Comparison of ENCODE assay signal across 8 cellular contexts in genomic region chr4:158941321-158941720, GRCh38.
"Had no signal": no experiment of that assay in that cellular context is flagged by ENCODE, and none has a peak within 500 bp of the region (broad histone marks: within the 10 kb centered on the region; RNA-seq: fewer than 3 reads in every experiment).

No MANE protein-coding gene starts in this region.

- H3K36me3 Mint-ChIP-seq: IgD-negative memory B cell had no signal

- H3K9me3 Mint-ChIP-seq: H9, IgD-negative memory B cell had no signal

- H3K27ac ChIP-seq: HL-60, KMS-11 had no signal

- ATAC-seq: HepG2 had no signal

- H3K9ac ChIP-seq: KMS-11 had no signal

- H3K4me1 Mint-ChIP-seq: IgD-negative memory B cell had no signal

- DNase-seq: GOT3, H9, HCEC 1CT, KBM-7 had no signal

- H3K4me2 ChIP-seq: KMS-11 had no signal

- H3K27ac Mint-ChIP-seq: H9, IgD-negative memory B cell had no signal

- H3K4me3 Mint-ChIP-seq: H9, IgD-negative memory B cell had no signal
